ENCODE assay signal across 17 cellular contexts in genomic region chr1:94193128-94193527, GRCh38. TPM values are rescaled to one million over a fixed set of nuclear protein-coding genes. Genes with fewer than 3 reads are reported as not detected.
A peak's percentile ranks its signal among the peaks of the same experiment; 100 is the strongest.
DNase-seq lines count a peak whose midpoint lies in the region; ATAC-seq, FAIRE-seq and TF ChIP-seq lines count a peak whose summit lies in the region.
"Had no signal": no experiment of that assay in that cellular context is flagged by ENCODE, and none has a peak within 500 bp of the region (broad histone marks: within the 10 kb centered on the region; RNA-seq: fewer than 3 reads in every experiment).

No MANE protein-coding gene starts in this region.

- H3K9me3 ChIP-seq in Panc1 (ENCODE audit: control insufficient read depth, insufficient read depth, low read depth, low read length) = no peaks in the 10 kb centered on the region
- H3K9me3 ChIP-seq: BLaER1 treated with 17β-estradiol and CSF1 and Interleukin-3, amounts not matched to agents 10 nM and 100 nM had no signal

- POLR2A ChIA-PET in Panc1 (lab: Charles Lee) = interaction anchor here (0.7 kb wide), 1 partner anchor 16 kb away, joined by 8 read pairs; no protein-coding TSS in a partner anchor

- no peak overlapping the region for H3K4me3 ChIP-seq in Panc1 (ENCODE audit: low read depth in 2 of 2, low read length in 2 of 2)
- no peak overlapping the region for H3K4me3 ChIP-seq in dorsolateral prefrontal cortex
- H3K4me3 ChIP-seq: BLaER1 treated with 17β-estradiol and CSF1 and Interleukin-3, amounts not matched to agents 10 nM and 100 nM; GM12878; GM23338 had no signal

- intact Hi-C loops in Panc1 (cut with micrococcal nuclease; ENCODE audit: unreplicated experiment) (no loop called here), dorsolateral prefrontal cortex (cut with DNase I) (no loop called here)

- TF ChIP-seq CTCF in Panc1 (IDR thresholded peaks at IDR 0.05) = no peak
- TF ChIP-seq CTCF in dorsolateral prefrontal cortex (IDR thresholded peaks at IDR 0.05 in 54 of 56, conservative IDR thresholded peaks at IDR 0.05 in 2 of 56; ENCODE audit: low read depth in 1 of 56, partially characterized antibody in 56 of 56) = no peak

- BruUV-seq in Panc1 (replicated peaks; lab: Mats Ljungman, UMichigan) = no TSS peak

- no peak for TF ChIP-seq POLR2A in GM12892 (IDR thresholded peaks at IDR 0.05; ENCODE audit: low read depth, low read length)

- CTCF ChIA-PET in Panc1 (lab: Charles Lee) = interaction anchor here (1.8 kb wide), 1 partner anchor 143 kb away, joined by 4 read pairs; no protein-coding TSS in a partner anchor

- no peak for ATAC-seq in Panc1
- ATAC-seq: GM12878, GM23338 had no signal

- FAIRE-seq in RCC 7860 (lab: Jason Lieb, UNC) (no peak), GM12892 (lab: Jason Lieb, UNC) (no peak)
- FAIRE-seq: GM12878 had no signal

- no peaks in the 10 kb centered on the region for H3K27me3 ChIP-seq in Panc1 (ENCODE audit: control insufficient read depth, insufficient read depth, low read length)
- peaks cover 0 to 4% (median 0%) of the 10 kb centered on the region in 45 donors for H3K27me3 ChIP-seq in dorsolateral prefrontal cortex
- H3K27me3 ChIP-seq: BLaER1 treated with 17β-estradiol and CSF1 and Interleukin-3, amounts not matched to agents 10 nM and 100 nM had no signal

- peak overlapping the region; percentile 75 for H3K27ac ChIP-seq in Panc1 (ENCODE audit: low read length)
- no peak overlapping the region for H3K27ac ChIP-seq in dorsolateral prefrontal cortex
- H3K27ac ChIP-seq: BLaER1 treated with 17β-estradiol and CSF1 and Interleukin-3, amounts not matched to agents 10 nM and 100 nM had no signal

- peaks cover 79% of the 10 kb centered on the region for H3K4me1 ChIP-seq in Panc1 (ENCODE audit: control insufficient read depth, insufficient read depth, low read length)
- H3K4me1 ChIP-seq: BLaER1 treated with 17β-estradiol and CSF1 and Interleukin-3, amounts not matched to agents 10 nM and 100 nM had no signal

- DNase-seq in COLO829 (ENCODE audit: low spot score) (peak; percentile 3), Panc1 (ENCODE audit: low read depth, low spot score) (no peak), dermis blood vessel endothelial cell (peak; percentile 44), foreskin melanocyte (peak; percentile 9), dorsolateral prefrontal cortex (no peak), RCC 7860 (ENCODE audit: low spot score) (no peak), GM12892 (ENCODE audit: insufficient read length) (no peak)
- no peak for DNase-seq in activated CD8-positive, alpha-beta memory T cell treated with anti-CD3 and anti-CD28 coated beads for 24 hours
- DNase-seq: 8988T; ACHN; Calu3; CD4-positive, CD25-positive, alpha-beta regulatory T cell; DMS 273 treated with DMSO at 0.1 percent for 48 hours; H7 had no signal

- in situ Hi-C loops in Panc1 (cut with HindIII; ENCODE audit: low pct_unique_long_range_greater_than_20kb, low sequenced_read_pairs) = no loop called here

- H3K36me3 ChIP-seq in Panc1 (ENCODE audit: control insufficient read depth, insufficient read depth, low read length) = peaks cover 60% of the 10 kb centered on the region
- H3K36me3 ChIP-seq: BLaER1 treated with 17β-estradiol and CSF1 and Interleukin-3, amounts not matched to agents 10 nM and 100 nM had no signal

RNA-seq across cellular contexts. Expression of gene ARHGAP29, which starts 44.3 kb away (rescaled TPM):
- total RNA-seq in Panc1 (2021; ENCODE audit: unreplicated experiment) (197 TPM), dermis blood vessel endothelial cell (254 and 371 TPM in 2 replicates), dorsolateral prefrontal cortex (10 to 100 TPM; 12.1 to 54.8 (median 21.8) TPM)
- polyA plus RNA-seq in Panc1 (2012; ENCODE audit: insufficient read length) = 64.8 TPM
- polyA plus RNA-seq in GM12892 (2012; ENCODE audit: missing spikeins) = 0.34 TPM
- total RNA-seq: CD4-positive, CD25-positive, alpha-beta regulatory T cell had no signal
- polyA plus RNA-seq: CD4-positive, CD25-positive, alpha-beta regulatory T cell had no signal

Comparison
In these comparisons a context has a peak if more than half of its experiments do, and no peak if none do; other contexts are left out.
1. DNase-seq: peak in COLO829 (single experiment), dermis blood vessel endothelial cell (single experiment) and foreskin melanocyte (single experiment); none in Panc1 (single experiment), activated CD8-positive, alpha-beta memory T cell treated with anti-CD3 and anti-CD28 coated beads for 24 hours (single experiment), dorsolateral prefrontal cortex (0 of 10), RCC 7860 (single experiment) and GM12892 (single experiment).